ENCODE assay signal across 8 cellular contexts in the genomic region with DNA sequence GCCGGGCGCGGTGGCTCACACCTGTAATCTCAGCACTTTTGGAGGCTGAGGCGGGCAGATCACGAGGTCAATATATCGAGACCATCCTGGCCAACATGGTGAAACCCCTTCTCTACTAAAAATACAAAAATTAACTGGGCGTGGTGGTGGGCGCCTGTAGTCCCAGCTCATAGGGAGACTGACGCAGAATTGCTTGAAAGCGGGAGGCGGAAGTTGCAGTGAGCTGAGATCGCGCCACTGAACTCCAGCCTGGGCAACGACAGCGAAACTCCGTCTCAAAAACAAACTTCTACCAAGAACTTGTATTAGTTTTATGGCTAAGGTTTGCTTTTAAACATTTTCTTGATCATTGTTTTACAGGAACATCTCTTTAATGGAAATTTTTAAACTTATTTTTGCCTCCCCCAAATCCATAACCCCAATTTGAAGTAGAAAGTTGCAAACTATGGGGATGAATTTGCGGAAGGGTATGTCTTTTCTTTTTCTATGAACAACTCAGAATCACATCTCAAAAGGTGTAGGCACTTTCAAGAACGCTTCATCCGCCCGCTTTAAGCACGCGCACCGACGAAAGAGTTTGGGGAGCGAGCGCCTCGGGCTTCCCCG. TPM values are rescaled to one million over a fixed set of nuclear protein-coding genes. Genes with fewer than 3 reads are reported as not detected.
DNase-seq lines count a peak whose midpoint lies in the region; ATAC-seq and TF ChIP-seq lines count a peak whose summit lies in the region.

No MANE protein-coding gene starts in this region.

- H3K27me3 ChIP-seq in Karpas-422 (ENCODE audit: low read length) = no peaks in the 10 kb centered on the region
- H3K27me3 ChIP-seq in naive thymus-derived CD4-positive, alpha-beta T cell (ENCODE audit: control insufficient read depth in 2 of 2, insufficient read depth in 2 of 2, low read length in 2 of 2) = no peaks in the 10 kb centered on the region

- H3K4me3 ChIP-seq in AG09309 (ENCODE audit: control insufficient read depth, low read depth, low read length) (peak overlapping the region; percentile 9; the same call in 1 of the 2 replicates), Karpas-422 (ENCODE audit: low read length) (peak overlapping the region; percentile 59), coronary artery (peak overlapping the region; percentile 64)
- peak overlapping the region; percentile 73 for H3K4me3 ChIP-seq in naive thymus-derived CD4-positive, alpha-beta T cell (ENCODE audit: low read length)

- TF ChIP-seq CTCF in AG09309 (IDR thresholded peaks at IDR 0.05; ENCODE audit: control insufficient read depth, insufficient read depth, low read depth, low read length, missing control alignments) = no peak
- TF ChIP-seq CTCF in coronary artery (IDR thresholded peaks at IDR 0.05) = no peak

- POLR2A ChIA-PET in naive thymus-derived CD4-positive, alpha-beta T cell (lab: Charles Lee) = interaction anchor here (0.6 to 9.2 kb wide), 8 partner anchors 11 to 125 kb away, joined by 3 to 241 read pairs (median 10); a partner anchor contains a TSS

- ATAC-seq in naive thymus-derived CD4-positive, alpha-beta T cell = no peak
- no peak for ATAC-seq in HG02759 (IDR thresholded peaks at IDR 0.05; ENCODE audit: unreplicated experiment)
- ATAC-seq in GM18870 (IDR thresholded peaks at IDR 0.05; ENCODE audit: unreplicated experiment) = no peak
- no peak for ATAC-seq in activated CD4-positive, CD25-positive, alpha-beta regulatory T cell treated with anti-CD3 and anti-CD28 coated beads, Interleukin-2, amount 50 U/mL, for 24 hours

- intact Hi-C loops in naive thymus-derived CD4-positive, alpha-beta T cell (cut with micrococcal nuclease) = loop anchor here (1.0 to 5.0 kb wide), 13 partner anchors 16 to 1739 kb away; a partner anchor contains a TSS

- no peaks in the 10 kb centered on the region for H3K36me3 ChIP-seq in Karpas-422 (ENCODE audit: insufficient read depth, low read length)
- H3K36me3 ChIP-seq in naive thymus-derived CD4-positive, alpha-beta T cell (ENCODE audit: control insufficient read depth in 2 of 3, insufficient read depth in 3 of 3, low read length in 3 of 3) = no peaks in the 10 kb centered on the region

- H3K9ac ChIP-seq in Karpas-422 (ENCODE audit: low read length) = peak overlapping the region; percentile 71

- CTCF ChIA-PET in naive thymus-derived CD4-positive, alpha-beta T cell (lab: Charles Lee) = interaction anchor here (1.2 kb wide), 2 partner anchors 53 kb away, joined by 4 to 8 read pairs; no protein-coding TSS in a partner anchor

- DNase-seq in AG09309 (ENCODE audit: low read depth) (no peak), Karpas-422 (no peak), coronary artery (ENCODE audit: low spot score) (no peak), NCI-H1694 treated with DMSO at 0.1 percent for 48 hours (lab: John Stamatoyannopoulos, UW) (no peak)
- no peak for DNase-seq in naive thymus-derived CD4-positive, alpha-beta T cell

- peaks cover 0 to 5% (median 0%) of the 10 kb centered on the region in 11 donors for H3K9me3 Mint-ChIP-seq in naive thymus-derived CD4-positive, alpha-beta T cell

- H2AFZ ChIP-seq in Karpas-422 (ENCODE audit: low read length) = peak overlapping the region; percentile 83

- H3K9me2 ChIP-seq in Karpas-422 (replicated peaks; ENCODE audit: insufficient read depth, low read length) = no peaks in the 10 kb centered on the region

- peak overlapping the region; percentile 89 to 99 (median 96) for H3K27ac Mint-ChIP-seq in naive thymus-derived CD4-positive, alpha-beta T cell

- no peaks in the 10 kb centered on the region for H3K9me3 ChIP-seq in Karpas-422 (ENCODE audit: low read length)
- H3K9me3 ChIP-seq in naive thymus-derived CD4-positive, alpha-beta T cell (ENCODE audit: control insufficient read depth in 2 of 3, low read length in 3 of 3) = no peaks in the 10 kb centered on the region

- H3K4me1 Mint-ChIP-seq in naive thymus-derived CD4-positive, alpha-beta T cell = peaks cover 8 to 34% (median 23%) of the 10 kb centered on the region in 7 donors

- H3K4me3 Mint-ChIP-seq in naive thymus-derived CD4-positive, alpha-beta T cell = peak overlapping the region; percentile 70 to 87 (median 84)

- no peaks in the 10 kb centered on the region for H3K79me2 ChIP-seq in Karpas-422 (ENCODE audit: low read length)

- peaks cover 45% of the 10 kb centered on the region for H3K4me1 ChIP-seq in Karpas-422 (ENCODE audit: low read length)
- H3K4me1 ChIP-seq in naive thymus-derived CD4-positive, alpha-beta T cell (ENCODE audit: control insufficient read depth in 2 of 2, insufficient read depth in 2 of 2, low read length in 2 of 2) = peaks cover 8 to 14% of the 10 kb centered on the region in 2 donors

- H3K4me2 ChIP-seq in Karpas-422 (ENCODE audit: low read depth, low read length, poor library complexity, severe bottlenecking) = peak overlapping the region; percentile 80

- H3K27ac ChIP-seq in Karpas-422 (ENCODE audit: low read length) (peak overlapping the region; percentile 62), coronary artery (peak overlapping the region; percentile 91 to 96)
- H3K27ac ChIP-seq in naive thymus-derived CD4-positive, alpha-beta T cell (ENCODE audit: low read depth, low read length) = peak overlapping the region; percentile 88

- H3K27me3 Mint-ChIP-seq in naive thymus-derived CD4-positive, alpha-beta T cell = no peaks in the 10 kb centered on the region

- H3K36me3 Mint-ChIP-seq in naive thymus-derived CD4-positive, alpha-beta T cell = peaks cover 0 to 5% (median 0%) of the 10 kb centered on the region in 5 donors

- no peaks in the 10 kb centered on the region for H4K20me1 ChIP-seq in Karpas-422 (ENCODE audit: insufficient read depth, low read depth, low read length)

RNA-seq across cellular contexts. Expression of a gene that starts 46.8 kb away (rescaled TPM):
- total RNA-seq in Karpas-422 (2014; rRNA removed; shearing (Covaris generic); ENCODE audit: low replicate concordance) = 1,532 and 1,657 TPM in 2 replicates
- 1,000 to 10,000 TPM; 1,211 to 1,988 (median 1,290) TPM for total RNA-seq in naive thymus-derived CD4-positive, alpha-beta T cell
- polyA plus RNA-seq in naive thymus-derived CD4-positive, alpha-beta T cell = 1,000 to 10,000 TPM; 1,543 to 2,051 TPM

Comparison
In these comparisons a context has a peak if more than half of its experiments do, and no peak if none do; other contexts are left out.
1. H3K4me3 ChIP-seq: peak in every context shown above with its lines; median percentile 73 in naive thymus-derived CD4-positive, alpha-beta T cell; 64 in coronary artery; 59 in Karpas-422; 9 in AG09309.